21 cellular contexts compared by ENCODE assay signal in genomic region chr2:236618370-236618769, GRCh38.
"Had no signal": no experiment of that assay in that cellular context is flagged by ENCODE, and none has a peak within 500 bp of the region (broad histone marks: within the 10 kb centered on the region; RNA-seq: fewer than 3 reads in every experiment).

No MANE protein-coding gene starts in this region.

- H3K4me1 ChIP-seq: ascending aorta, breast epithelium, gastroesophageal sphincter, parathyroid adenoma, sigmoid colon, stomach, testis, uterus had no signal

- ATAC-seq: activated CD4-positive, CD25-positive, alpha-beta regulatory T cell treated with anti-CD3 and anti-CD28 coated beads, Interleukin-2, amount 50 U/mL, for 24 hours; gastroesophageal sphincter had no signal

- H3K9me3 ChIP-seq: ascending aorta, breast epithelium, gastroesophageal sphincter, left ventricle myocardium inferior, neutrophil, sigmoid colon, stomach, testis, uterus had no signal

- H3K36me3 Mint-ChIP-seq: memory B cell, natural killer cell had no signal

- H3K4me1 Mint-ChIP-seq: memory B cell had no signal

- H2AFZ ChIP-seq: parathyroid adenoma had no signal

- H3K9me3 Mint-ChIP-seq: activated CD4-positive, alpha-beta memory T cell treated with anti-CD3 and anti-CD28 coated beads, Interleukin-2, amount 10 ng/mL, durations not matched to agents 7 days and 5 days; memory B cell; natural killer cell had no signal

- H3K4me3 Mint-ChIP-seq: activated CD4-positive, alpha-beta memory T cell treated with anti-CD3 and anti-CD28 coated beads, Interleukin-2, amount 10 ng/mL, durations not matched to agents 7 days and 5 days; memory B cell; natural killer cell had no signal

- H3K79me2 ChIP-seq: parathyroid adenoma had no signal

- DNase-seq: activated CD4-positive, alpha-beta memory T cell treated with anti-CD3 and anti-CD28 coated beads, Interleukin-2, amount 10 ng/mL, durations not matched to agents 7 days and 5 days; activated CD8-positive, alpha-beta memory T cell treated with anti-CD3 and anti-CD28 coated beads, Interleukin-2, amount 50 U/mL, for 4 hours; activated gamma-delta T cell; activated T-cell treated with anti-CD3 and anti-CD28 coated beads, Interleukin-2, amount 50 U/mL, for 48 hours; dorsolateral prefrontal cortex; islet precursor cell; left ventricle myocardium inferior; natural killer cell; sigmoid colon; stimulated activated CD4-positive, alpha-beta T cell treated with anti-CD3 and anti-CD28 coated beads, Interleukin-1b, Interleukin-23, amount 100 ng/mL, for 48 hours; stomach; T-helper 9 cell; testis; uterus had no signal

- H3K27ac Mint-ChIP-seq: activated CD4-positive, alpha-beta memory T cell treated with anti-CD3 and anti-CD28 coated beads, Interleukin-2, amount 10 ng/mL, durations not matched to agents 7 days and 5 days; memory B cell; natural killer cell had no signal

- H3K27ac ChIP-seq: ascending aorta, breast epithelium, dorsolateral prefrontal cortex, gastroesophageal sphincter, left ventricle myocardium inferior, neutrophil, parathyroid adenoma, sigmoid colon, stomach, testis, uterus had no signal

- H3K4me3 ChIP-seq: ascending aorta, breast epithelium, dorsolateral prefrontal cortex, gastroesophageal sphincter, left ventricle myocardium inferior, sigmoid colon, stomach, testis, uterus had no signal

- H3K9ac ChIP-seq: parathyroid adenoma had no signal

- H3K36me3 ChIP-seq: ascending aorta, breast epithelium, gastroesophageal sphincter, left ventricle myocardium inferior, neutrophil, sigmoid colon, stomach, uterus had no signal

- H3K27me3 ChIP-seq: ascending aorta, breast epithelium, sigmoid colon, testis, uterus had no signal
